8 cellular contexts compared by ENCODE assay signal in genomic region chr6:49463612-49463967, GRCh38. TPM values are rescaled to one million over a fixed set of nuclear protein-coding genes. Genes with fewer than 3 reads are reported as not detected.
DNase-seq lines count a peak whose midpoint lies in the region; ATAC-seq and TF ChIP-seq lines count a peak whose summit lies in the region.

No MANE protein-coding gene starts in this region.

- ATAC-seq in GM21447 (IDR thresholded peaks at IDR 0.05; ENCODE audit: unreplicated experiment) (peak; percentile 7), sciatic nerve (peak; percentile 4)

- H3K79me2 ChIP-seq in PC-9 (ENCODE audit: low read depth): peaks cover 66% of the 10 kb centered on the region

- H3K27ac ChIP-seq in PC-9 (peak overlapping the region; percentile 58), esophagus (ENCODE audit: low read depth in 2 of 2, low read length in 1 of 2) (peak overlapping the region; percentile 31 to 76)

- H3K4me1 ChIP-seq in PC-9 (replicated peaks; ENCODE audit: insufficient read depth): peaks cover 18% of the 10 kb centered on the region
- no peaks in the 10 kb centered on the region for H3K4me1 ChIP-seq in esophagus (ENCODE audit: control insufficient read depth in 2 of 2, insufficient read depth in 2 of 2, low read length in 1 of 2)

- H3K4me2 ChIP-seq in PC-9: peak overlapping the region; percentile 97

- H3K9me3 ChIP-seq in PC-9 (ENCODE audit: insufficient read depth, low read depth): no peaks in the 10 kb centered on the region
- H3K9me3 ChIP-seq in esophagus (ENCODE audit: control insufficient read depth in 2 of 2, insufficient read depth in 1 of 2, low read depth in 1 of 2, low read length in 1 of 2): no peaks in the 10 kb centered on the region

- H3K4me3 ChIP-seq in AG10803 (ENCODE audit: low read length) (peak overlapping the region; percentile 96), PC-9 (peak overlapping the region; percentile 89), esophagus (ENCODE audit: low read depth in 1 of 2, low read length in 2 of 2) (peak overlapping the region; percentile 71 to 97)

- WGBS in esophagus, 2 donors: 0 to 1% methylated on average over 4 of the region's 4 CpGs

- intact Hi-C loops in PC-9 (cut with micrococcal nuclease; ENCODE audit: unreplicated experiment) (loop anchor here (5.0 kb wide), 1 partner anchor 144 kb away; no protein-coding TSS in a partner anchor), sciatic nerve (cut with DNase I) (no loop called here)

- no peaks in the 10 kb centered on the region for H3K27me3 ChIP-seq in PC-9 (ENCODE audit: insufficient read depth, low read depth)
- no peaks in the 10 kb centered on the region for H3K27me3 ChIP-seq in esophagus (ENCODE audit: control insufficient read depth in 1 of 2, insufficient read depth in 2 of 2, low read length in 2 of 2)

- peak overlapping the region; percentile 100 for H2AFZ ChIP-seq in PC-9

- POLR2A ChIA-PET in PC-9 (lab: Charles Lee; ENCODE audit: unreplicated experiment): no interaction called here

- H3K36me3 ChIP-seq in PC-9 (ENCODE audit: low read depth) (no peaks in the 10 kb centered on the region), esophagus (ENCODE audit: control insufficient read depth in 2 of 2, insufficient read depth in 2 of 2, low read length in 1 of 2) (no peaks in the 10 kb centered on the region)

- no peaks in the 10 kb centered on the region for H4K20me1 ChIP-seq in PC-9 (ENCODE audit: insufficient read depth)

- CTCF ChIA-PET in PC-9 (lab: Charles Lee): no interaction called here

- TF ChIP-seq CTCF in AG10803 (conservative IDR thresholded peaks at IDR 0.05; ENCODE audit: low read length) (no peak), PC-9 (conservative IDR thresholded peaks at IDR 0.05) (no peak), GM20000 (IDR thresholded peaks at IDR 0.05; ENCODE audit: extremely low read depth, missing control alignments) (no peak)

- TSS peak; percentile 84 for BruUV-seq in PC-9 (replicated peaks; lab: Mats Ljungman, UMichigan)

- H3K9me2 ChIP-seq in PC-9 (ENCODE audit: insufficient read depth): no peaks in the 10 kb centered on the region

- no peaks in the 10 kb centered on the region for H3F3A ChIP-seq in PC-9 (ENCODE audit: insufficient read depth, low read depth)

- DNase-seq in AG10803 (ENCODE audit: low read depth) (no peak), PC-9 (no peak), sciatic nerve (ENCODE audit: low spot score) (no peak), NCI-H2171 (lab: John Stamatoyannopoulos, UW) (no peak), DMS79 (lab: John Stamatoyannopoulos, UW) (no peak), GM20000 (ENCODE audit: low spot score) (no peak)

RNA-seq across cellular contexts. Expression of gene CENPQ, which starts 0.4 kb away (rescaled TPM):
- total RNA-seq in PC-9 (2021) (9.5 and 11.0 TPM in 2 replicates), sciatic nerve (5.0 TPM)
- 1 to 10 TPM; 2.8 to 4.2 TPM for polyA plus RNA-seq in esophagus

RNA-seq across cellular contexts. Expression of gene MMUT, which starts 0.5 kb away (rescaled TPM):
- total RNA-seq in PC-9 (2021) (14.4 and 17.5 TPM in 2 replicates), sciatic nerve (22.7 TPM)
- 10 to 100 TPM in 1 of 2 donors, 1 to 10 TPM in 1; 9.7 to 15.6 TPM for polyA plus RNA-seq in esophagus

RNA-seq across cellular contexts. Expression of gene GLYATL3, which starts 36.1 kb away (rescaled TPM):
- total RNA-seq in PC-9 (2021): not detected in 2 replicates
- not detected for polyA plus RNA-seq in esophagus
- not detected for total RNA-seq in sciatic nerve
